In genomic region chr14:61746346-61746745, GRCh38 we compare ENCODE assay signal across 8 cellular contexts. TPM values are rescaled to one million over a fixed set of nuclear protein-coding genes. Genes with fewer than 3 reads are reported as not detected.
A peak's percentile ranks its signal among the peaks of the same experiment; 100 is the strongest.
DNase-seq lines count a peak whose midpoint lies in the region; ATAC-seq and TF ChIP-seq lines count a peak whose summit lies in the region.
"Not testable (repeated sequence)": the region's sequence is repeated elsewhere in the genome, so short reads cannot be mapped to it uniquely, and the experiment has no call there.

No MANE protein-coding gene starts in this region.

- H3K27me3 Mint-ChIP-seq in activated CD4-positive, alpha-beta T cell treated with anti-CD3 and anti-CD28 coated beads for 36 hours; activated T-helper 17 cell treated with anti-CD3 and anti-CD28 coated beads, Interleukin-2, amount 50 U/mL, for 72 hours; neural progenitor cell (ENCODE audit: insufficient read depth, low read depth); stimulated activated naive CD8-positive, alpha-beta T cell treated with anti-CD3 and anti-CD28 coated beads, Interleukin-15, Interleukin-2, amounts not matched to agents 100 ng/mL and 50 ng/mL, for 24 hours: not testable (repeated sequence)

- H3K4me1 Mint-ChIP-seq in activated CD4-positive, alpha-beta T cell treated with anti-CD3 and anti-CD28 coated beads for 36 hours, result peaks cover 14% of the 10 kb centered on the region
- H3K4me1 Mint-ChIP-seq in activated T-helper 17 cell treated with anti-CD3 and anti-CD28 coated beads, Interleukin-2, amount 50 U/mL, for 72 hours; neural progenitor cell: not testable (repeated sequence)
- H3K4me1 Mint-ChIP-seq in stimulated activated naive CD8-positive, alpha-beta T cell treated with anti-CD3 and anti-CD28 coated beads, Interleukin-15, Interleukin-2, amounts not matched to agents 100 ng/mL and 50 ng/mL, for 24 hours (ENCODE audit: low read depth), result peaks cover 33% of the 10 kb centered on the region

- H3K4me1 ChIP-seq in BLaER1, result peaks cover 48% of the 10 kb centered on the region
- peaks cover 46% of the 10 kb centered on the region for H3K4me1 ChIP-seq in GM23248 (ENCODE audit: insufficient read depth)
- peaks cover 53% of the 10 kb centered on the region for H3K4me1 ChIP-seq in OCI-LY1 (ENCODE audit: insufficient read depth, low read length, severe bottlenecking)
- H3K4me1 ChIP-seq in neural progenitor cell, result not testable (repeated sequence)

- POLR2A ChIA-PET in activated CD4-positive, alpha-beta T cell treated with anti-CD3 and anti-CD28 coated beads for 36 hours (lab: Charles Lee), result interaction anchor here (0.6 kb wide), 2 partner anchors 32 to 1868 kb away, joined by 3 read pairs; no protein-coding TSS in a partner anchor

- H3K9ac ChIP-seq in BLaER1; OCI-LY1 (ENCODE audit: low read length); neural progenitor cell: not testable (repeated sequence)
- H3K9ac ChIP-seq in GM23248, result peak overlapping the region; percentile 65

- peaks cover 62% of the 10 kb centered on the region for H3K36me3 ChIP-seq in BLaER1
- peaks cover 92% of the 10 kb centered on the region for H3K36me3 ChIP-seq in GM23248 (ENCODE audit: low read depth)
- H3K36me3 ChIP-seq in OCI-LY1 (ENCODE audit: insufficient read depth, low read length), result peaks cover 81% of the 10 kb centered on the region
- peaks cover 85% of the 10 kb centered on the region for H3K36me3 ChIP-seq in brain microvascular endothelial cell (replicated peaks)
- peaks cover 36% of the 10 kb centered on the region for H3K36me3 ChIP-seq in neural progenitor cell

- not testable (repeated sequence) for H2AFZ ChIP-seq in GM23248; OCI-LY1 (ENCODE audit: low read length); neural progenitor cell (replicated peaks)

- H3K9me3 ChIP-seq in BLaER1; GM23248 (ENCODE audit: low read depth); OCI-LY1 (ENCODE audit: low read length); neural progenitor cell (ENCODE audit: low read depth): not testable (repeated sequence)

- CTCF ChIA-PET in activated CD4-positive, alpha-beta T cell treated with anti-CD3 and anti-CD28 coated beads for 36 hours (lab: Charles Lee), result interaction anchor here (0.7 to 1.7 kb wide), 8 partner anchors 13 to 288 kb away, joined by 3 to 4 read pairs (median 3); no protein-coding TSS in a partner anchor

- ATAC-seq in activated CD4-positive, alpha-beta T cell treated with anti-CD3 and anti-CD28 coated beads for 36 hours; activated T-helper 17 cell treated with anti-CD3 and anti-CD28 coated beads, Interleukin-2, amount 50 U/mL, for 72 hours (replicated peaks): not testable (repeated sequence)

- peaks cover 67% of the 10 kb centered on the region for H4K20me1 ChIP-seq in BLaER1
- H4K20me1 ChIP-seq in GM23248 (ENCODE audit: insufficient read depth); OCI-LY1 (ENCODE audit: insufficient read depth, low read length); neural progenitor cell (ENCODE audit: low read depth): not testable (repeated sequence)

- TF ChIP-seq CTCF in OCI-LY1 (IDR thresholded peaks at IDR 0.05; ENCODE audit: low read length); brain microvascular endothelial cell (IDR thresholded peaks at IDR 0.05; ENCODE audit: low read depth, low read length, missing control alignments); neural progenitor cell (IDR thresholded peaks at IDR 0.05): not testable (repeated sequence)

- not testable (repeated sequence) for H3K9me2 ChIP-seq in GM23248 (ENCODE audit: insufficient read depth); OCI-LY1 (ENCODE audit: low read depth, low read length)

- intact Hi-C loops in activated CD4-positive, alpha-beta T cell treated with anti-CD3 and anti-CD28 coated beads for 36 hours (cut with DNase I, micrococcal nuclease), result not testable (repeated sequence)

- peak overlapping the region; percentile 58 for H3K27ac Mint-ChIP-seq in activated CD4-positive, alpha-beta T cell treated with anti-CD3 and anti-CD28 coated beads for 36 hours
- H3K27ac Mint-ChIP-seq in activated T-helper 17 cell treated with anti-CD3 and anti-CD28 coated beads, Interleukin-2, amount 50 U/mL, for 72 hours, result peak overlapping the region; percentile 58
- peak overlapping the region; percentile 53 for H3K27ac Mint-ChIP-seq in neural progenitor cell
- H3K27ac Mint-ChIP-seq in stimulated activated naive CD8-positive, alpha-beta T cell treated with anti-CD3 and anti-CD28 coated beads, Interleukin-15, Interleukin-2, amounts not matched to agents 100 ng/mL and 50 ng/mL, for 24 hours, result peak overlapping the region; percentile 68

- H3F3A ChIP-seq in GM23248 (ENCODE audit: insufficient read depth) (peaks cover 97% of the 10 kb centered on the region), neural progenitor cell (ENCODE audit: low read depth) (peaks cover 42% of the 10 kb centered on the region)
- not testable (repeated sequence) for H3F3A ChIP-seq in OCI-LY1 (ENCODE audit: insufficient read depth, low read length)

- H3K36me3 Mint-ChIP-seq in activated CD4-positive, alpha-beta T cell treated with anti-CD3 and anti-CD28 coated beads for 36 hours (ENCODE audit: low read depth), result peaks cover 56% of the 10 kb centered on the region
- peaks cover 100% of the 10 kb centered on the region for H3K36me3 Mint-ChIP-seq in activated T-helper 17 cell treated with anti-CD3 and anti-CD28 coated beads, Interleukin-2, amount 50 U/mL, for 72 hours (ENCODE audit: low read depth)
- H3K36me3 Mint-ChIP-seq in neural progenitor cell, result peaks cover 27% of the 10 kb centered on the region
- peaks cover 76% of the 10 kb centered on the region for H3K36me3 Mint-ChIP-seq in stimulated activated naive CD8-positive, alpha-beta T cell treated with anti-CD3 and anti-CD28 coated beads, Interleukin-15, Interleukin-2, amounts not matched to agents 100 ng/mL and 50 ng/mL, for 24 hours (ENCODE audit: low read depth)

- DNase-seq in GM23248; activated CD4-positive, alpha-beta T cell treated with anti-CD3 and anti-CD28 coated beads for 36 hours; brain microvascular endothelial cell; neural progenitor cell (ENCODE audit: low spot score): not testable (repeated sequence)

- H3K79me2 ChIP-seq in GM23248 (ENCODE audit: insufficient read depth) (peaks cover 94% of the 10 kb centered on the region), OCI-LY1 (ENCODE audit: insufficient read depth, low read length) (peaks cover 19% of the 10 kb centered on the region; the same call in 1 of the 2 replicates)
- not testable (repeated sequence) for H3K79me2 ChIP-seq in neural progenitor cell (ENCODE audit: low read depth)

- H3K9me3 Mint-ChIP-seq in activated CD4-positive, alpha-beta T cell treated with anti-CD3 and anti-CD28 coated beads for 36 hours (ENCODE audit: low read depth); activated T-helper 17 cell treated with anti-CD3 and anti-CD28 coated beads, Interleukin-2, amount 50 U/mL, for 72 hours; neural progenitor cell; stimulated activated naive CD8-positive, alpha-beta T cell treated with anti-CD3 and anti-CD28 coated beads, Interleukin-15, Interleukin-2, amounts not matched to agents 100 ng/mL and 50 ng/mL, for 24 hours: not testable (repeated sequence)

- not testable (repeated sequence) for H3K27me3 ChIP-seq in BLaER1; GM23248 (replicated peaks; ENCODE audit: insufficient read depth); OCI-LY1 (ENCODE audit: insufficient read depth, low read length); brain microvascular endothelial cell (replicated peaks); neural progenitor cell

- not testable (repeated sequence) for H3K27ac ChIP-seq in BLaER1, neural progenitor cell
- H3K27ac ChIP-seq in GM23248, result peak overlapping the region; percentile 75
- H3K27ac ChIP-seq in OCI-LY1 (ENCODE audit: low read depth, low read length, poor library complexity, severe bottlenecking), result peak overlapping the region; percentile 53
- peak overlapping the region; percentile 2 for H3K27ac ChIP-seq in brain microvascular endothelial cell

- not testable (repeated sequence) for H3K4me3 ChIP-seq in BLaER1; GM23248; OCI-LY1 (ENCODE audit: low read depth, low read length, poor library complexity, severe bottlenecking); brain microvascular endothelial cell (ENCODE audit: low read depth, low read length); neural progenitor cell

- H3K4me3 Mint-ChIP-seq in activated CD4-positive, alpha-beta T cell treated with anti-CD3 and anti-CD28 coated beads for 36 hours; neural progenitor cell: not testable (repeated sequence)
- H3K4me3 Mint-ChIP-seq in activated T-helper 17 cell treated with anti-CD3 and anti-CD28 coated beads, Interleukin-2, amount 50 U/mL, for 72 hours, result peak overlapping the region; percentile 98
- H3K4me3 Mint-ChIP-seq in stimulated activated naive CD8-positive, alpha-beta T cell treated with anti-CD3 and anti-CD28 coated beads, Interleukin-15, Interleukin-2, amounts not matched to agents 100 ng/mL and 50 ng/mL, for 24 hours, result peak overlapping the region; percentile 19

- 97 to 98% methylated on average over 3 of the region's 3 CpGs for WGBS in GM23248 (ENCODE audit: low coverage in 1 of 2, low lambda C conversion rate in 2 of 2, missing lambda C conversion rate in 2 of 2), 2 experiments

- in situ Hi-C loops in GM23248 (cut with MboI); brain microvascular endothelial cell (cut with HindIII; ENCODE audit: low pct_ligation_motif_present, low sequenced_read_pairs): not testable (repeated sequence)

- peak overlapping the region; percentile 8; the same call in 1 of the 2 replicates for H3K4me2 ChIP-seq in BLaER1
- H3K4me2 ChIP-seq in GM23248 (ENCODE audit: unreplicated experiment); OCI-LY1 (ENCODE audit: low read length); neural progenitor cell: not testable (repeated sequence)

RNA-seq across cellular contexts. Expression of gene SNAPC1, which starts 15.9 kb away (rescaled TPM):
- total RNA-seq in GM23248 (2014; rRNA removed; shearing (Covaris generic)), result 32.1 and 35.9 TPM in 2 replicates
- polyA plus RNA-seq in GM23248 (2016; fragmentation: Nextera tagmentation; extraction: Ambion mirVana), result 41.0 and 41.6 TPM in 2 replicates
- total RNA-seq in activated CD4-positive, alpha-beta T cell treated with anti-CD3 and anti-CD28 coated beads for 36 hours, result 10 to 100 TPM; 10.5 to 11.2 TPM
- total RNA-seq in activated T-helper 17 cell treated with anti-CD3 and anti-CD28 coated beads, Interleukin-2, amount 50 U/mL, for 72 hours, result 10 to 100 TPM; 11.5 to 13.6 TPM
- 17.5 and 27.8 TPM in 2 replicates for total RNA-seq in neural progenitor cell (ENCODE audit: low replicate concordance)

RNA-seq across cellular contexts. Expression of gene HIF1A, which starts 51.0 kb away (rescaled TPM):
- total RNA-seq in GM23248 (2014; rRNA removed; shearing (Covaris generic)), result 1,114 and 1,257 TPM in 2 replicates
- 863 and 907 TPM in 2 replicates for polyA plus RNA-seq in GM23248 (2016; fragmentation: Nextera tagmentation; extraction: Ambion mirVana)
- 100 to 1,000 TPM; 196 to 329 TPM for total RNA-seq in activated CD4-positive, alpha-beta T cell treated with anti-CD3 and anti-CD28 coated beads for 36 hours
- 100 to 1,000 TPM; 123 to 176 TPM for total RNA-seq in activated T-helper 17 cell treated with anti-CD3 and anti-CD28 coated beads, Interleukin-2, amount 50 U/mL, for 72 hours
- total RNA-seq in neural progenitor cell (ENCODE audit: low replicate concordance), result 185 and 299 TPM in 2 replicates
